In the genomic region with DNA sequence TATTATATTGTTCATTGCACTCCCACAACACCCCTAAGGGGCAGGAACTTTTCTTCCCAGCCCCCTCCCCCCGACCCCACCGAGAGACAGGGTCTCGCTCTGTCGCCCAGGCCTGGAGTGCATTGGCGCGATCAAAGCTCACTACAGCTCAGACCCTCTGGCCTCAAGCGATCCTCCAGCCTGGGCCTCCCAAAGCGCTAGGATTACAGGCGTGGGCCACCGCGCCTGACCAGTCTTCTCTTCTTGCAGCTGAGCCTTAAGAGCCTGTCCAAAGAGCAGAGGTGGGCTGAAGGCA, we compare ENCODE assay signal across 11 cellular contexts. TPM values are rescaled to one million over a fixed set of nuclear protein-coding genes. Genes with fewer than 3 reads are reported as not detected.
A peak's percentile ranks its signal among the peaks of the same experiment; 100 is the strongest.
DNase-seq lines count a peak whose midpoint lies in the region; ATAC-seq and TF ChIP-seq lines count a peak whose summit lies in the region.
"Had no signal": no experiment of that assay in that cellular context is flagged by ENCODE, and none has a peak within 500 bp of the region (broad histone marks: within the 10 kb centered on the region; RNA-seq: fewer than 3 reads in every experiment).

No MANE protein-coding gene starts in this region.

- WGBS in suprapubic skin, result 49% methylated on average over 6 of the region's 11 CpGs

- no peak for DNase-seq in activated T-cell treated with anti-CD3 and anti-CD28 coated beads, Interleukin-2, amount 50 U/mL, for 72 hours
- DNase-seq in activated T-cell treated with anti-CD3 and anti-CD28 coated beads for 4 hours (no peak), WERI-Rb-1 (no peak), fibroblast of the aortic adventitia (ENCODE audit: low read depth) (no peak), suprapubic skin (ENCODE audit: low spot score in 2 of 2) (no peak), HK-2 (ENCODE audit: unreplicated experiment) (no peak), mucosa of gallbladder (ENCODE audit: low spot score) (no peak)
- DNase-seq in stimulated activated CD4-positive, alpha-beta T cell treated with anti-CD3 and anti-CD28 coated beads, Interleukin-2, amount 100 ng/mL, for 48 hours, result no peak
- DNase-seq: activated CD8-positive, alpha-beta memory T cell treated with anti-CD3 and anti-CD28 coated beads, Interleukin-2, amount 50 U/mL, for 4 hours had no signal

- H3K36me3 ChIP-seq in WERI-Rb-1, result peaks cover 44% of the 10 kb centered on the region
- H3K36me3 ChIP-seq in suprapubic skin, result peaks cover 8% of the 10 kb centered on the region

- H3K4me1 ChIP-seq in suprapubic skin, result peaks cover 48% of the 10 kb centered on the region

- H3K9me3 ChIP-seq in WERI-Rb-1 (ENCODE audit: severe bottlenecking), result no peaks in the 10 kb centered on the region
- H3K9me3 ChIP-seq in suprapubic skin, result no peaks in the 10 kb centered on the region
- H3K9me3 ChIP-seq: esophagus muscularis mucosa, spleen had no signal

- TF ChIP-seq POLR2A in suprapubic skin (IDR thresholded peaks at IDR 0.05), result no peak

- peaks cover 3 to 10% of the 10 kb centered on the region in 2 donors for H3K36me3 Mint-ChIP-seq in activated T-cell treated with anti-CD3 and anti-CD28 coated beads, Interleukin-2, amount 50 U/mL, for 72 hours (ENCODE audit: insufficient read depth in 2 of 2)

- ATAC-seq in activated T-cell treated with anti-CD3 and anti-CD28 coated beads, Interleukin-2, amount 50 U/mL, for 72 hours (replicated peaks in 1 of 2), result no peak

- no peaks in the 10 kb centered on the region for H3K9me3 Mint-ChIP-seq in activated T-cell treated with anti-CD3 and anti-CD28 coated beads, Interleukin-2, amount 50 U/mL, for 72 hours

- H3K4me3 ChIP-seq in WERI-Rb-1 (ENCODE audit: low read depth, low read length) (no peak overlapping the region), fibroblast of the aortic adventitia (ENCODE audit: low read depth, low read length) (peak overlapping the region; percentile 64), suprapubic skin (peak overlapping the region; percentile 63)

- TF ChIP-seq CTCF in WERI-Rb-1 (IDR thresholded peaks at IDR 0.05; ENCODE audit: low read depth, low read length) (no peak), fibroblast of the aortic adventitia (IDR thresholded peaks at IDR 0.05; ENCODE audit: insufficient read depth, low read length) (no peak), suprapubic skin (IDR thresholded peaks at IDR 0.05) (no peak)

- H3K4me3 Mint-ChIP-seq in activated T-cell treated with anti-CD3 and anti-CD28 coated beads, Interleukin-2, amount 50 U/mL, for 72 hours, result peak overlapping the region; percentile 92 to 96

- H3K27ac ChIP-seq in WERI-Rb-1 (peak overlapping the region; percentile 99), suprapubic skin (no peak overlapping the region)

- H3K27ac Mint-ChIP-seq in activated T-cell treated with anti-CD3 and anti-CD28 coated beads, Interleukin-2, amount 50 U/mL, for 72 hours, result no peak overlapping the region

- no peak for TF ChIP-seq EP300 in suprapubic skin (IDR thresholded peaks at IDR 0.05)

- H3K27me3 ChIP-seq in WERI-Rb-1 (ENCODE audit: insufficient read depth, low read depth, severe bottlenecking) (no peaks in the 10 kb centered on the region), suprapubic skin (no peaks in the 10 kb centered on the region)

- peaks cover 48% of the 10 kb centered on the region for H3K4me1 Mint-ChIP-seq in activated T-cell treated with anti-CD3 and anti-CD28 coated beads, Interleukin-2, amount 50 U/mL, for 72 hours (ENCODE audit: low read depth)

- H3K27me3 Mint-ChIP-seq in activated T-cell treated with anti-CD3 and anti-CD28 coated beads, Interleukin-2, amount 50 U/mL, for 72 hours (ENCODE audit: low read depth), result no peaks in the 10 kb centered on the region

RNA-seq across cellular contexts. Expression of a gene that starts 0.3 kb away (rescaled TPM):
- total RNA-seq in activated T-cell treated with anti-CD3 and anti-CD28 coated beads, Interleukin-2, amount 50 U/mL, for 72 hours, result 10 to 100 TPM; 52.0 to 58.1 TPM
- 27.1 and 30.8 TPM in 2 replicates for total RNA-seq in fibroblast of the aortic adventitia (ENCODE audit: low replicate concordance)
- total RNA-seq in suprapubic skin, result 10 to 100 TPM; 17.9 to 43.9 (median 40.0) TPM
- total RNA-seq in mucosa of gallbladder, result 30.8 TPM

RNA-seq across cellular contexts. Expression of a gene that starts 3.8 kb away (rescaled TPM):
- 10 to 100 TPM; 29.5 to 34.6 TPM for total RNA-seq in activated T-cell treated with anti-CD3 and anti-CD28 coated beads, Interleukin-2, amount 50 U/mL, for 72 hours
- total RNA-seq in fibroblast of the aortic adventitia (ENCODE audit: low replicate concordance) (9.9 and 20.7 TPM in 2 replicates), suprapubic skin (10 to 100 TPM; 18.8 to 36.0 (median 22.1) TPM), mucosa of gallbladder (8.3 TPM)

RNA-seq across cellular contexts. Expression of a gene that starts 19.3 kb away (rescaled TPM):
- total RNA-seq in activated T-cell treated with anti-CD3 and anti-CD28 coated beads, Interleukin-2, amount 50 U/mL, for 72 hours, result 10 to 100 TPM; 10.2 to 12.2 TPM
- total RNA-seq in fibroblast of the aortic adventitia (ENCODE audit: low replicate concordance), result 14.7 and 31.2 TPM in 2 replicates
- total RNA-seq in suprapubic skin, result 10 to 100 TPM; 19.2 to 90.8 (median 56.9) TPM
- total RNA-seq in mucosa of gallbladder, result 56.9 TPM

RNA-seq across cellular contexts. Expression of a gene that starts 44.7 kb away (rescaled TPM):
- 10 to 100 TPM; 15.9 to 21.6 TPM for total RNA-seq in activated T-cell treated with anti-CD3 and anti-CD28 coated beads, Interleukin-2, amount 50 U/mL, for 72 hours
- 4.1 and 11.2 TPM in 2 replicates for total RNA-seq in fibroblast of the aortic adventitia (ENCODE audit: low replicate concordance)
- 10 to 100 TPM; 22.8 to 43.9 (median 26.0) TPM for total RNA-seq in suprapubic skin
- 20.4 TPM for total RNA-seq in mucosa of gallbladder
